In the genomic region with DNA sequence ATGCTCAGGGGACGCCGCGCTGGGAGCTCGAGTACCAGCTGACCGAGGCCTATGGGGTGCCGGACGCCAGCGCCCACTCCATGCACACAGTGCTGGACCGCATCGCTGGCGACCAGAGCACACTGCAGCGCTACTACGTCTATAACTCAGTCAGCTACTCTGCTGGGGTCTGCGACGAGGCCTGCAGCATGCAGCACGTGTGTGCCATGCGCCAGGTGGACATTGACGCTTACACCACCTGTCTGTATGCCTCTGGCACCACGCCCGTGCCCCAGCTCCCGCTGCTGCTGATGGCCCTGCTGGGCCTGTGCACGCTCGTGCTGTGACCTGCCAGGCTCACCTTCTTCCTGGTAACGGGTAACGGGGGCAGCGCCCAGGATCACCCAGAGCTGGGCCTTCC, we compare ENCODE assay signal across 16 cellular contexts. TPM values are rescaled to one million over a fixed set of nuclear protein-coding genes. Genes with fewer than 3 reads are reported as not detected.
A peak's percentile ranks its signal among the peaks of the same experiment; 100 is the strongest.
DNase-seq lines count a peak whose midpoint lies in the region; ATAC-seq, FAIRE-seq and TF ChIP-seq lines count a peak whose summit lies in the region.
"Had no signal": no experiment of that assay in that cellular context is flagged by ENCODE, and none has a peak within 500 bp of the region (broad histone marks: within the 10 kb centered on the region; RNA-seq: fewer than 3 reads in every experiment).

No MANE protein-coding gene starts in this region.

- H3K18ac ChIP-seq in mesenchymal stem cell (ENCODE audit: low read depth in 1 of 2, low read length in 2 of 2): no peak overlapping the region

- TF ChIP-seq RAD21 in A549 (conservative IDR thresholded peaks at IDR 0.05 in 1 of 2, IDR thresholded peaks at IDR 0.05 in 1 of 2): no peak

- no peak overlapping the region for H4K8ac ChIP-seq in mesenchymal stem cell (ENCODE audit: low read length)

- H3K4me1 ChIP-seq in A549 (peaks cover 14% of the 10 kb centered on the region), RWPE2 (ENCODE audit: insufficient read depth, poor library complexity, severe bottlenecking) (peaks cover 7% of the 10 kb centered on the region), mesenchymal stem cell (ENCODE audit: control insufficient read depth, insufficient read depth, low read depth, low read length) (peaks cover 23% of the 10 kb centered on the region)

- TF ChIP-seq CTCF in A549 (IDR thresholded peaks at IDR 0.05): no peak
- TF ChIP-seq CTCF in RWPE2 (IDR thresholded peaks at IDR 0.05; ENCODE audit: poor library complexity, severe bottlenecking): no peak

- 88% methylated on average over 15 of the region's 26 CpGs for WGBS in A549 (ENCODE audit: missing lambda C conversion rate)
- WGBS in mesenchymal stem cell: 98% methylated on average over 26 of the region's 26 CpGs

- H2BK120ac ChIP-seq in mesenchymal stem cell (ENCODE audit: low read depth, low read length): no peak overlapping the region

- CTCF ChIA-PET in A549 (lab: Yijun Ruan, JAX): interaction anchor here (0.7 to 3.5 kb wide), 4 partner anchors 14 to 37 kb away, joined by 3 to 13 read pairs (median 6); no protein-coding TSS in a partner anchor

- H2BK15ac ChIP-seq in mesenchymal stem cell (ENCODE audit: low read depth, poor library complexity, severe bottlenecking): no peak overlapping the region

- H3K9me3 ChIP-seq in A549: no peaks in the 10 kb centered on the region
- no peaks in the 10 kb centered on the region for H3K9me3 ChIP-seq in RWPE2 (ENCODE audit: severe bottlenecking)
- no peaks in the 10 kb centered on the region for H3K9me3 ChIP-seq in mesenchymal stem cell (ENCODE audit: control insufficient read depth, low read length)
- H3K9me3 ChIP-seq: gastrocnemius medialis had no signal

- POLR2A ChIA-PET in A549 (lab: Yijun Ruan, JAX): no interaction called here

- H3K4me2 ChIP-seq in A549 (peak overlapping the region; percentile 66), mesenchymal stem cell (ENCODE audit: low read length, poor library complexity, severe bottlenecking) (no peak overlapping the region)

- ATAC-seq in A549 (no peak), RWPE2 (ENCODE audit: low read depth) (no peak), SK-N-SH treated with all-trans-retinoic acid at 6 μM for 48 hours (no peak), HG02981 (IDR thresholded peaks at IDR 0.05; ENCODE audit: unreplicated experiment) (no peak), GM18861 (IDR thresholded peaks at IDR 0.05; ENCODE audit: unreplicated experiment) (no peak)
- ATAC-seq: activated T-cell treated with anti-CD3 and anti-CD28 coated beads, Interleukin-2, amount 50 U/mL, for 72 hours had no signal

- no peak for DNase-seq in A549 (ENCODE audit: low read depth in 1 of 2, low spot score in 1 of 2)
- DNase-seq in COLO668 (lab: John Stamatoyannopoulos, UW; ENCODE audit: unreplicated experiment): peak; percentile 46
- no peak for DNase-seq in RWPE2 (ENCODE audit: low spot score)
- no peak for DNase-seq in mesenchymal stem cell
- DNase-seq in NCI-H187 treated with DMSO at 0.1 percent for 48 hours (lab: John Stamatoyannopoulos, UW): no peak
- DNase-seq: activated CD4-positive, alpha-beta memory T cell treated with anti-CD3 and anti-CD28 coated beads, Interleukin-2, amount 10 ng/mL, durations not matched to agents 7 days and 5 days; activated T-cell treated with anti-CD3 and anti-CD28 coated beads, Interleukin-2, amount 50 U/mL, for 72 hours; MM.1S; NCI-H146; small intestine; stimulated activated CD4-positive, alpha-beta T cell treated with anti-CD3 and anti-CD28 coated beads, Interleukin-4, amount 100 ng/mL, for 4 hours had no signal

- no peak overlapping the region for H3K4ac ChIP-seq in mesenchymal stem cell (ENCODE audit: low read depth in 1 of 2, low read length in 2 of 2)

- H3K4me3 ChIP-seq in A549: peak overlapping the region; percentile 54; the same call in 2 of the 3 replicates
- H3K4me3 ChIP-seq in RWPE2 (ENCODE audit: severe bottlenecking): no peak overlapping the region
- peak overlapping the region in 1 of 2 experiments; percentile 92 for H3K4me3 ChIP-seq in mesenchymal stem cell (ENCODE audit: insufficient read depth in 1 of 2, low read depth in 1 of 2, low read length in 2 of 2)

- H3K9ac ChIP-seq in mesenchymal stem cell (ENCODE audit: low read length): peak overlapping the region; percentile 95

- peak overlapping the region; percentile 78 to 92; a peak in 3 of 6 replicates for H3K27ac ChIP-seq in A549
- peak overlapping the region; percentile 61 for H3K27ac ChIP-seq in RWPE2 (ENCODE audit: poor library complexity, severe bottlenecking)
- H3K27ac ChIP-seq in mesenchymal stem cell (ENCODE audit: low read length, poor library complexity, severe bottlenecking): no peak overlapping the region

- no peak for TF ChIP-seq EP300 in A549 (IDR thresholded peaks at IDR 0.05)

- H3K36me3 ChIP-seq in RWPE2 (ENCODE audit: low read depth): no peaks in the 10 kb centered on the region
- H3K36me3 ChIP-seq in mesenchymal stem cell (ENCODE audit: control insufficient read depth in 1 of 2, insufficient read depth in 2 of 2, low read depth in 1 of 2, low read length in 2 of 2): peaks cover 5 to 9% of the 10 kb centered on the region in 2 experiments
- H3K36me3 ChIP-seq: gastrocnemius medialis had no signal

- H3K79me1 ChIP-seq in mesenchymal stem cell (replicated peaks; ENCODE audit: low read length, poor library complexity, severe bottlenecking): peaks cover 9% of the 10 kb centered on the region

- H2AFZ ChIP-seq in mesenchymal stem cell (ENCODE audit: low read depth, low read length): no peak overlapping the region

- TF ChIP-seq POLR2A in A549 (IDR thresholded peaks at IDR 0.05; ENCODE audit: low read length): no peak

- FAIRE-seq in A549 (lab: Jason Lieb, UNC): no peak
- FAIRE-seq: bronchial epithelial cell, small intestine had no signal

- peak overlapping the region in 1 of 2 experiments; percentile 5 for H3K14ac ChIP-seq in mesenchymal stem cell (ENCODE audit: low read length in 2 of 2)

- H2BK5ac ChIP-seq in mesenchymal stem cell (ENCODE audit: low read depth, low read length, poor library complexity, severe bottlenecking): no peak overlapping the region

- no peaks in the 10 kb centered on the region for H3K27me3 ChIP-seq in RWPE2 (ENCODE audit: insufficient read depth, poor library complexity, severe bottlenecking)
- peaks cover 11 to 17% of the 10 kb centered on the region in 2 experiments for H3K27me3 ChIP-seq in mesenchymal stem cell (ENCODE audit: control insufficient read depth in 1 of 2, insufficient read depth in 1 of 2, low read length in 2 of 2)
- H3K27me3 ChIP-seq: gastrocnemius medialis had no signal

- no peak overlapping the region for H2AK5ac ChIP-seq in mesenchymal stem cell (ENCODE audit: low read length, severe bottlenecking)

- H2BK12ac ChIP-seq in mesenchymal stem cell (ENCODE audit: low read length in 2 of 2): no peak overlapping the region

- no peak overlapping the region for H4K91ac ChIP-seq in mesenchymal stem cell (ENCODE audit: low read length)

- H3K23ac ChIP-seq in mesenchymal stem cell (ENCODE audit: low read length in 2 of 2): no peak overlapping the region

TF ChIP-seq in A549, 52 proteins besides CTCF, POLR2A, EP300 and RAD21 (continues in another document):
- no peak for TF ChIP-seq HEYL (CRISPR knock-in tag; IDR thresholded peaks at IDR 0.05)
- TF ChIP-seq CBX2 (IDR thresholded peaks at IDR 0.05; ENCODE audit: borderline replicate concordance, low read depth): no peak
- TF ChIP-seq EHMT2 (IDR thresholded peaks at IDR 0.05; ENCODE audit: low read depth): no peak
- TF ChIP-seq FOXS1 (CRISPR knock-in tag; IDR thresholded peaks at IDR 0.05): no peak

TF ChIP-seq in SK-N-SH treated with all-trans-retinoic acid at 6 μM for 48 hours, 23 proteins besides CTCF, POLR2A, EP300 and RAD21 (continues in another document):
- TF ChIP-seq, protein P1, sequence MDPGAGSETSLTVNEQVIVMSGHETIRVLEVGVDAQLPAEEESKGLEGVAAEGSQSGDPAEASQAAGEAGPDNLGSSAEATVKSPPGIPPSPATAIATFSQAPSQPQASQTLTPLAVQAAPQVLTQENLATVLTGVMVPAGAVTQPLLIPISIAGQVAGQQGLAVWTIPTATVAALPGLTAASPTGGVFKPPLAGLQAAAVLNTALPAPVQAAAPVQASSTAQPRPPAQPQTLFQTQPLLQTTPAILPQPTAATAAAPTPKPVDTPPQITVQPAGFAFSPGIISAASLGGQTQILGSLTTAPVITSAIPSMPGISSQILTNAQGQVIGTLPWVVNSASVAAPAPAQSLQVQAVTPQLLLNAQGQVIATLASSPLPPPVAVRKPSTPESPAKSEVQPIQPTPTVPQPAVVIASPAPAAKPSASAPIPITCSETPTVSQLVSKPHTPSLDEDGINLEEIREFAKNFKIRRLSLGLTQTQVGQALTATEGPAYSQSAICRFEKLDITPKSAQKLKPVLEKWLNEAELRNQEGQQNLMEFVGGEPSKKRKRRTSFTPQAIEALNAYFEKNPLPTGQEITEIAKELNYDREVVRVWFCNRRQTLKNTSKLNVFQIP (CRISPR knock-in tag; IDR thresholded peaks at IDR 0.05; ENCODE audit: borderline replicate concordance, low read depth): no peak
- no peak for TF ChIP-seq SNAI2 (CRISPR knock-in tag; IDR thresholded peaks at IDR 0.05)

RNA-seq across cellular contexts. Expression of a gene that starts 1.3 kb away (rescaled TPM):
- polyA plus RNA-seq in A549 (2011; rRNA removed) (3.3 and 4.2 TPM in 2 replicates), A549 (2017; fragmentation: RNase III; extraction: RNeasy Plus Mini Kit Qiagen cat#74134 plus additional on column Dnase treatment) (3.3 to 3.5 TPM (median 3.5 TPM) in 3 replicates)
- polyA plus RNA-seq in A549 (2012; cell fraction: cytosol; rRNA removed): 4.7 and 8.0 TPM in 2 replicates
- 5.9 and 6.8 TPM in 2 replicates for polyA plus RNA-seq in A549 (2012; cell fraction: nucleus; rRNA removed)
- polyA minus RNA-seq in A549 (2011; rRNA and poly(A)+ RNA removed): 2.9 and 3.3 TPM in 2 replicates
- polyA plus RNA-seq in mesenchymal stem cell (2013, experiment 1 of 2): 12.0 TPM
- 12.6 TPM for polyA plus RNA-seq in mesenchymal stem cell (2013, experiment 2 of 2)

RNA-seq across cellular contexts. Expression of a gene that starts 23.7 kb away (rescaled TPM):
- 4.0 and 5.3 TPM in 2 replicates for polyA plus RNA-seq in A549 (2011; rRNA removed)
- 1.8 and 2.5 TPM in 2 replicates for polyA plus RNA-seq in A549 (2012; cell fraction: cytosol; rRNA removed)
- 3.7 and 4.1 TPM in 2 replicates for polyA plus RNA-seq in A549 (2012; cell fraction: nucleus; rRNA removed)
- 1.5 to 1.8 TPM (median 1.7 TPM) in 3 replicates for polyA plus RNA-seq in A549 (2017; fragmentation: RNase III; extraction: RNeasy Plus Mini Kit Qiagen cat#74134 plus additional on column Dnase treatment)
- polyA minus RNA-seq in A549 (2011; rRNA and poly(A)+ RNA removed): 2.9 and 4.2 TPM in 2 replicates
- 0.08 TPM for polyA plus RNA-seq in mesenchymal stem cell (2013, experiment 1 of 2)
- polyA plus RNA-seq in mesenchymal stem cell (2013, experiment 2 of 2): 0.04 TPM

RNA-seq across cellular contexts. Expression of a gene that starts 44.1 kb away (rescaled TPM):
- 38.9 and 42.4 TPM in 2 replicates for polyA plus RNA-seq in A549 (2011; rRNA removed)
- 55.9 and 59.1 TPM in 2 replicates for polyA plus RNA-seq in A549 (2012; cell fraction: cytosol; rRNA removed)
- polyA plus RNA-seq in A549 (2012; cell fraction: nucleus; rRNA removed): 15.9 and 18.0 TPM in 2 replicates
- 38.5 to 41.0 TPM (median 39.5 TPM) in 3 replicates for polyA plus RNA-seq in A549 (2017; fragmentation: RNase III; extraction: RNeasy Plus Mini Kit Qiagen cat#74134 plus additional on column Dnase treatment)
- polyA minus RNA-seq in A549 (2011; rRNA and poly(A)+ RNA removed): 10.2 and 14.0 TPM in 2 replicates
- polyA plus RNA-seq in mesenchymal stem cell (2013, experiment 1 of 2): 14.3 TPM
- 14.6 TPM for polyA plus RNA-seq in mesenchymal stem cell (2013, experiment 2 of 2)
